In the genomic region with DNA sequence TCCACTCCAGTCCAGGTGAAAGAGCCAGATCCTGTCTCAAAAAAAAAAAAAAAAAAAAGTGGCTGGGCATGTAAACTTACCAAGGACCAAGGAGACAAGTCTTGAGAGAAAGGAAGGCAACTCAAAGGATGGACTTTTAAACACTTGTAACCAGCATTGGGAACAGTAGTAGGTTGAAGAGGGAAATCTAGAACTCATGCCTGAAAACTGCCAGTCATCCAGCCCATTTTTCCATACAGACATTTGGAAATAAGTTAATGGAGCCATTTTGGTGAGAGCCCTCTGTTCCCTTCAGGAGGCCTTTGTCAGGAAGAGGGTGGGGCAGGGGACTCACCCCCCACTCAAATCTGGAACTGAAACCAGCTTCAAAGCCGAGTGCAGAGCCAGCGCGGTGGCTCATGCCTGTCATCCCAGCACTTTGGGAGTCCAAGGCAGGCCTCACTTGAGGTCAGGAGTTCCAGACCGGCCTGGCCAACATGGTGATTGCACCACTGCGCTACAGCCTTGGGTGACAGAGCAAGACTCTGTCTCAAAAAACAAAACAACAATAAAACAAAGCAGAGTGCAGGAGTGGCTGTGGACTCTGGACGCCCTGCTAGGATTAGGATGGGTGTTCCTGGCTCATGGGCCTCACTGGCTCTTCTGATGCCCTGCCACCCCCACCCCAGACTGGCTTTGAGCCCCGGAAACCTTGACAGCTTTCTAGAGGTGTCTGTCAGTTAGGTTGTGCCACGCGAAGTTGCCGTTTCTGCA, we compare ENCODE assay signal across 10 cellular contexts. TPM values are rescaled to one million over a fixed set of nuclear protein-coding genes. Genes with fewer than 3 reads are reported as not detected.
DNase-seq lines count a peak whose midpoint lies in the region; ATAC-seq, FAIRE-seq and TF ChIP-seq lines count a peak whose summit lies in the region.
"Had no signal": no experiment of that assay in that cellular context is flagged by ENCODE, and none has a peak within 500 bp of the region (broad histone marks: within the 10 kb centered on the region; RNA-seq: fewer than 3 reads in every experiment).

No MANE protein-coding gene starts in this region.

- 94% methylated on average over 10 of the region's 10 CpGs for WGBS in A549 (ENCODE audit: missing lambda C conversion rate)
- WGBS in mesenchymal stem cell, result 98% methylated on average over 10 of the region's 10 CpGs
- 97% methylated on average over 10 of the region's 10 CpGs for WGBS in prostate gland

- peak overlapping the region; percentile 4 for H4K8ac ChIP-seq in mesenchymal stem cell (ENCODE audit: low read length)

- no peak overlapping the region for H3K9ac ChIP-seq in mesenchymal stem cell (ENCODE audit: low read length)

- H3K36me3 Mint-ChIP-seq in mesothelial cell of epicardium, result peaks cover 2% of the 10 kb centered on the region

- H3K4me1 ChIP-seq in A549 (peaks cover 49% of the 10 kb centered on the region), Peyer's patch (peaks cover 4 to 23% (median 11%) of the 10 kb centered on the region in 4 donors), mesenchymal stem cell (ENCODE audit: control insufficient read depth, insufficient read depth, low read depth, low read length) (peaks cover 24% of the 10 kb centered on the region), prostate gland (replicated peaks) (peaks cover 6% of the 10 kb centered on the region)

- no peaks in the 10 kb centered on the region for H3K79me1 ChIP-seq in mesenchymal stem cell (replicated peaks; ENCODE audit: low read length, poor library complexity, severe bottlenecking)

- no peak for TF ChIP-seq CTCF in A549 (IDR thresholded peaks at IDR 0.05)
- no peak for TF ChIP-seq CTCF in Peyer's patch (IDR thresholded peaks at IDR 0.05)
- TF ChIP-seq CTCF in mesothelial cell of epicardium (IDR thresholded peaks at IDR 0.05; ENCODE audit: unreplicated experiment), result no peak
- TF ChIP-seq CTCF in prostate gland (IDR thresholded peaks at IDR 0.05), result no peak

- POLR2A ChIA-PET in A549 (lab: Yijun Ruan, JAX), result no interaction called here

- H3K4me1 Mint-ChIP-seq in mesothelial cell of epicardium, result peaks cover 40% of the 10 kb centered on the region

- TF ChIP-seq POLR2A in A549 (IDR thresholded peaks at IDR 0.05; ENCODE audit: low read length) (no peak), Peyer's patch (IDR thresholded peaks at IDR 0.05) (no peak), prostate gland (IDR thresholded peaks at IDR 0.05) (no peak)

- no peak overlapping the region for H3K18ac ChIP-seq in mesenchymal stem cell (ENCODE audit: low read depth in 1 of 2, low read length in 2 of 2)

- no peaks in the 10 kb centered on the region for H3K27me3 Mint-ChIP-seq in mesothelial cell of epicardium (ENCODE audit: low read depth)

- H2BK15ac ChIP-seq in mesenchymal stem cell (ENCODE audit: low read depth, poor library complexity, severe bottlenecking), result no peak overlapping the region

- FAIRE-seq in A549 (lab: Jason Lieb, UNC), result no peak

- no peak overlapping the region for H2AK5ac ChIP-seq in mesenchymal stem cell (ENCODE audit: low read length, severe bottlenecking)

- H2BK12ac ChIP-seq in mesenchymal stem cell (ENCODE audit: low read length in 2 of 2), result no peak overlapping the region

- H3K4me3 ChIP-seq in A549 (no peak overlapping the region), Peyer's patch (no peak overlapping the region), mesenchymal stem cell (ENCODE audit: insufficient read depth in 1 of 2, low read depth in 1 of 2, low read length in 2 of 2) (no peak overlapping the region), prostate gland (no peak overlapping the region)

- H3K4me3 Mint-ChIP-seq in mesothelial cell of epicardium, result no peak overlapping the region

- TF ChIP-seq RAD21 in A549 (conservative IDR thresholded peaks at IDR 0.05 in 1 of 2, IDR thresholded peaks at IDR 0.05 in 1 of 2), result no peak

- no peak overlapping the region for H3K14ac ChIP-seq in mesenchymal stem cell (ENCODE audit: low read length in 2 of 2)

- intact Hi-C loops in prostate gland (cut with DNase I), result no loop called here

- no peak for ATAC-seq in A549

- DNase-seq in A549 (ENCODE audit: low read depth in 1 of 2, low spot score in 1 of 2) (no peak), CD1c-positive myeloid dendritic cell (ENCODE audit: extremely low spot score) (peak; percentile 74), Peyer's patch (peak; percentile 58 to 62 (median 62)), mesenchymal stem cell (no peak), mesothelial cell of epicardium (ENCODE audit: low spot score in 2 of 2, unreplicated experiment in 2 of 2) (no peak), prostate gland (ENCODE audit: low spot score) (no peak), activated gamma-delta T cell (lab: John Stamatoyannopoulos, UW) (no peak)
- DNase-seq: mammary epithelial cell, NCI-H2227 treated with DMSO at 0.1 percent for 48 hours, SHP77 had no signal

- no peak overlapping the region for H3K4ac ChIP-seq in mesenchymal stem cell (ENCODE audit: low read depth in 1 of 2, low read length in 2 of 2)

- H3K27ac ChIP-seq in A549 (peak overlapping the region; percentile 9 to 98; a peak in 4 of 6 replicates), Peyer's patch (peak overlapping the region in 3 of 4 donors; percentile 80 to 91 (median 89)), mesenchymal stem cell (ENCODE audit: low read length, poor library complexity, severe bottlenecking) (no peak overlapping the region), prostate gland (no peak overlapping the region)

- no peak overlapping the region for H3K27ac Mint-ChIP-seq in mesothelial cell of epicardium

- H2AFZ ChIP-seq in mesenchymal stem cell (ENCODE audit: low read depth, low read length), result no peak overlapping the region

- H3K4me2 ChIP-seq in A549, result no peak overlapping the region; the same call in 2 of the 3 replicates
- H3K4me2 ChIP-seq in mesenchymal stem cell (ENCODE audit: low read length, poor library complexity, severe bottlenecking), result no peak overlapping the region

- H2BK5ac ChIP-seq in mesenchymal stem cell (ENCODE audit: low read depth, low read length, poor library complexity, severe bottlenecking), result no peak overlapping the region

- H4K91ac ChIP-seq in mesenchymal stem cell (ENCODE audit: low read length), result no peak overlapping the region

- H3K27me3 ChIP-seq in Peyer's patch (no peaks in the 10 kb centered on the region), mesenchymal stem cell (ENCODE audit: control insufficient read depth in 1 of 2, insufficient read depth in 1 of 2, low read length in 2 of 2) (no peaks in the 10 kb centered on the region), prostate gland (replicated peaks; ENCODE audit: insufficient read depth) (no peaks in the 10 kb centered on the region)

- TF ChIP-seq EP300 in A549 (IDR thresholded peaks at IDR 0.05), result no peak

- H3K36me3 ChIP-seq in Peyer's patch (no peaks in the 10 kb centered on the region), mesenchymal stem cell (ENCODE audit: control insufficient read depth in 1 of 2, insufficient read depth in 2 of 2, low read depth in 1 of 2, low read length in 2 of 2) (no peaks in the 10 kb centered on the region), prostate gland (no peaks in the 10 kb centered on the region)

- H3K23ac ChIP-seq in mesenchymal stem cell (ENCODE audit: low read length in 2 of 2), result no peak overlapping the region

- CTCF ChIA-PET in A549 (lab: Yijun Ruan, JAX), result interaction anchor here (1.2 to 32.3 kb wide), 3 partner anchors 11 to 47 kb away, joined by 3 to 850 read pairs (median 5); no protein-coding TSS in a partner anchor

- no peaks in the 10 kb centered on the region for H3K9me3 Mint-ChIP-seq in mesothelial cell of epicardium

- H2BK120ac ChIP-seq in mesenchymal stem cell (ENCODE audit: low read depth, low read length), result no peak overlapping the region

- H3K9me3 ChIP-seq in A549, result no peaks in the 10 kb centered on the region
- no peaks in the 10 kb centered on the region for H3K9me3 ChIP-seq in Peyer's patch
- H3K9me3 ChIP-seq in mesenchymal stem cell (ENCODE audit: control insufficient read depth, low read length), result no peaks in the 10 kb centered on the region
- no peaks in the 10 kb centered on the region for H3K9me3 ChIP-seq in prostate gland

TF ChIP-seq in A549, 52 proteins besides CTCF, POLR2A, EP300 and RAD21:
- TF ChIP-seq NFE2L2 (conservative IDR thresholded peaks at IDR 0.05; ENCODE audit: low read length) (peak; percentile 63), ZSCAN20 (CRISPR knock-in tag; IDR thresholded peaks at IDR 0.05) (no peak), ZFP36 (IDR thresholded peaks at IDR 0.05; ENCODE audit: borderline replicate concordance, partially characterized antibody) (no peak), KDM1A (IDR thresholded peaks at IDR 0.05; ENCODE audit: low read depth) (no peak), JUN (IDR thresholded peaks at IDR 0.05) (0 out of 5 replicates have a peak, but pooled peaks of 1 of the 2 experiments have one; percentile 21)

RNA-seq across cellular contexts. Expression of a gene that starts 1.6 kb away (rescaled TPM):
- polyA plus RNA-seq in A549 (2011; rRNA removed) (7.0 and 11.6 TPM in 2 replicates), A549 (2017; fragmentation: RNase III; extraction: RNeasy Plus Mini Kit Qiagen cat#74134 plus additional on column Dnase treatment) (18.1 to 21.4 TPM (median 21.2 TPM) in 3 replicates)
- 11.5 and 15.8 TPM in 2 replicates for polyA plus RNA-seq in A549 (2012; cell fraction: cytosol; rRNA removed)
- 36.8 and 38.6 TPM in 2 replicates for polyA plus RNA-seq in A549 (2012; cell fraction: nucleus; rRNA removed)
- polyA minus RNA-seq in A549 (2011; rRNA and poly(A)+ RNA removed), result 19.7 and 23.3 TPM in 2 replicates
- total RNA-seq in Peyer's patch (100 to 1,000 TPM in 2 of 4 donors, 10 to 100 TPM in 2; 41.5 to 157 (median 98.3) TPM), mesothelial cell of epicardium (65.3 to 67.3 TPM (median 65.7 TPM) in 3 replicates), prostate gland (10 to 100 TPM; 13.1 to 57.7 TPM)
- polyA plus RNA-seq in mesenchymal stem cell (2013, experiment 1 of 2), result 61.2 TPM
- 58.9 TPM for polyA plus RNA-seq in mesenchymal stem cell (2013, experiment 2 of 2)

RNA-seq across cellular contexts. Expression of a gene that starts 55.2 kb away (rescaled TPM):
- polyA plus RNA-seq in A549 (2011; rRNA removed), result 9.4 and 9.8 TPM in 2 replicates
- 11.1 and 13.2 TPM in 2 replicates for polyA plus RNA-seq in A549 (2012; cell fraction: cytosol; rRNA removed)
- 13.0 and 15.7 TPM in 2 replicates for polyA plus RNA-seq in A549 (2012; cell fraction: nucleus; rRNA removed)
- 6.7 to 9.2 TPM (median 6.8 TPM) in 3 replicates for polyA plus RNA-seq in A549 (2017; fragmentation: RNase III; extraction: RNeasy Plus Mini Kit Qiagen cat#74134 plus additional on column Dnase treatment)
- 9.3 and 10.6 TPM in 2 replicates for polyA minus RNA-seq in A549 (2011; rRNA and poly(A)+ RNA removed)
- total RNA-seq in Peyer's patch, result 10 to 100 TPM in 1 of 4 donors, 1 to 10 TPM in 3; 3.3 to 23.9 (median 4.4) TPM
- 6.3 TPM for polyA plus RNA-seq in mesenchymal stem cell (2013, experiment 1 of 2)
- 5.9 TPM for polyA plus RNA-seq in mesenchymal stem cell (2013, experiment 2 of 2)
- 33.8 to 40.1 TPM (median 34.6 TPM) in 3 replicates for total RNA-seq in mesothelial cell of epicardium
- 10 to 100 TPM; 10.3 to 15.4 TPM for total RNA-seq in prostate gland

Comparison
In these comparisons a context has a peak if more than half of its experiments do, and no peak if none do; other contexts are left out.
1. DNase-seq: peak in CD1c-positive myeloid dendritic cell (single experiment) and Peyer's patch (3 of 3); none in A549 (0 of 2), mesenchymal stem cell (single experiment), mesothelial cell of epicardium (0 of 2), prostate gland (single experiment) and activated gamma-delta T cell (single experiment).
2. H3K27ac ChIP-seq: peak in A549 (2 of 2) and Peyer's patch (3 of 4); none in mesenchymal stem cell (single experiment) and prostate gland (0 of 2).